8 cellular contexts compared by ENCODE assay signal in the genomic region with DNA sequence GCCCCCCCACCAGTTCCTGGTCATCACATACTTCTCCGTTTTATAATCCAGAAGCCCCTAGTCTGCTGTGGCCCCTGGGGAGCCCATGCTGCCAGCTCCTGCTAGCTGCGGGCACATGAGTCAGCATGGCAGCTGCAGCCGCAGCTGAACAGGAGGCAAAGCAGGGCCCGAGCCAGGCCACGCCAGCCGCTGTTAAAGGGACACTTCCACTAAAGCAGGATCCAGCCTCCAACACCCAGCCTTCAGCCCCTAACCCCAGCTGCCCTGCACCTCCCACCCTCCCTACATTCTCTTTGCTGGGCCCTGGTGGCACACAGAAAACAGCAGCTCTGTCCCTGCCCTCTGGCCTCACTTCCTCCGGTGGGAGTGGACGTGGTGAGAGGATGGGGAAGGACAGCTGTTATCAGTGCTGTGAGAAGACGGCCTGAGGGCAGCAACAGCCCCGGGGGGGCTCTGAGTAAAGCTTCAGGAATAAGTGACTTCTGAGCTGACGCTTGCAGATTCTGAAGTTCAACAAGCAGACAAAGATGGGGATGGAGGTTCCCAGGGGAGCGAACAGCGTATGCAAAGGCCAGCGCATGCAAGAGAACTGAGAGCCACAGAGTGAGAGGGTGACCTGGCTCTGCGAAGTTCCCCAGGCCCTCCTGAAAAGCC. TPM values are rescaled to one million over a fixed set of nuclear protein-coding genes. Genes with fewer than 3 reads are reported as not detected.
DNase-seq lines count a peak whose midpoint lies in the region; FAIRE-seq and TF ChIP-seq lines count a peak whose summit lies in the region.

No MANE protein-coding gene starts in this region.

- peak overlapping the region; percentile 100 for H3K4me2 ChIP-seq in trophoblast cell (ENCODE audit: low read length)

- no peaks in the 10 kb centered on the region for H3K36me3 ChIP-seq in trophoblast cell (ENCODE audit: control insufficient read depth in 1 of 2, insufficient read depth in 2 of 2, low read length in 2 of 2)

- no peak overlapping the region for H3K14ac ChIP-seq in trophoblast cell (ENCODE audit: low read length)

- H2AFZ ChIP-seq in trophoblast cell (ENCODE audit: insufficient read depth, low read length, poor library complexity): no peak overlapping the region

- FAIRE-seq in D721Med (lab: Jason Lieb, UNC): no peak

- no CpG with 5 or more reads among the region's 15 CpGs for WGBS in trophoblast cell (ENCODE audit: extremely low coverage, insufficient coverage, insufficient read length)

- no peaks in the 10 kb centered on the region for H3K9me3 ChIP-seq in trophoblast cell (ENCODE audit: insufficient read depth, low read depth, low read length)

- no peak overlapping the region for H2BK5ac ChIP-seq in trophoblast cell (ENCODE audit: low read depth, low read length, poor library complexity)

- no peaks in the 10 kb centered on the region for H3K27me3 ChIP-seq in trophoblast cell (ENCODE audit: insufficient read depth, low read length)

- H4K91ac ChIP-seq in trophoblast cell (ENCODE audit: low read depth, low read length): no peak overlapping the region

- no peak overlapping the region for H3K4ac ChIP-seq in trophoblast cell (ENCODE audit: low read depth, low read length)

- no peak overlapping the region for H3K18ac ChIP-seq in trophoblast cell (ENCODE audit: low read length)

- H3K79me2 ChIP-seq in trophoblast cell (ENCODE audit: control insufficient read depth, insufficient read depth, low read length, poor library complexity): no peaks in the 10 kb centered on the region

- H3K4me1 ChIP-seq in trophoblast cell (ENCODE audit: control insufficient read depth in 1 of 2, insufficient read depth in 2 of 2, low read length in 2 of 2): peaks cover 6 to 9% of the 10 kb centered on the region in 2 experiments

- no peak overlapping the region for H3K9ac ChIP-seq in trophoblast cell (ENCODE audit: low read length)

- H3K4me3 ChIP-seq in AG10803 (ENCODE audit: low read length) (peak overlapping the region; percentile 53), HFF-Myc (replicated peaks; ENCODE audit: low read depth, low read length) (peak overlapping the region; percentile 42), fibroblast of villous mesenchyme (ENCODE audit: low read depth, low read length) (peak overlapping the region; percentile 38), trophoblast cell (ENCODE audit: low read depth, low read length) (peak overlapping the region; percentile 27)

- no peak overlapping the region for H2BK120ac ChIP-seq in trophoblast cell (ENCODE audit: insufficient read depth, low read length, poor library complexity)

- no peak overlapping the region for H2BK12ac ChIP-seq in trophoblast cell (ENCODE audit: low read length)

- H3K23ac ChIP-seq in trophoblast cell (ENCODE audit: low read length): no peak overlapping the region

- peak; percentile 66 for DNase-seq in AG10803 (ENCODE audit: low read depth)
- no peak for DNase-seq in HFF-Myc (ENCODE audit: extremely low read depth, low read depth)
- peak; percentile 44 for DNase-seq in UCSD-AML1 (lab: John Stamatoyannopoulos, UW; ENCODE audit: unreplicated experiment)
- peak; percentile 64 for DNase-seq in fibroblast of villous mesenchyme (ENCODE audit: low read depth)
- DNase-seq in trophoblast cell: peak; percentile 96 to 98
- no peak for DNase-seq in KG1 (lab: John Stamatoyannopoulos, UW)
- no peak for DNase-seq in DMS114 treated with DMSO at 0.1 percent for 48 hours (lab: John Stamatoyannopoulos, UW; ENCODE audit: unreplicated experiment)
- no peak for DNase-seq in D721Med (ENCODE audit: insufficient read length, low spot score)

- no peak overlapping the region for H3K27ac ChIP-seq in trophoblast cell (ENCODE audit: low read depth, low read length)

- no peak overlapping the region for H4K12ac ChIP-seq in trophoblast cell (ENCODE audit: low read depth, low read length)

- TF ChIP-seq CTCF in AG10803 (conservative IDR thresholded peaks at IDR 0.05; ENCODE audit: low read length) (no peak), HFF-Myc (IDR thresholded peaks at IDR 0.05; ENCODE audit: low read depth, low read length, missing control alignments) (no peak), fibroblast of villous mesenchyme (IDR thresholded peaks at IDR 0.05; ENCODE audit: insufficient read depth, low read depth, low read length) (no peak), D721Med (IDR thresholded peaks at IDR 0.05; ENCODE audit: insufficient read depth, missing control alignments) (no peak)

- H2AK5ac ChIP-seq in trophoblast cell (ENCODE audit: low read length): no peak overlapping the region

- H4K8ac ChIP-seq in trophoblast cell (ENCODE audit: low read depth, low read length): no peak overlapping the region

- no peaks in the 10 kb centered on the region for H3K79me1 ChIP-seq in trophoblast cell (ENCODE audit: low read length)

RNA-seq across cellular contexts. Expression of gene LRRC74B, which starts 0.7 kb away (rescaled TPM):
- total RNA-seq in fibroblast of villous mesenchyme: not detected in 2 replicates
- 0.01 TPM in 1 of 2 replicates, not detected in the other for polyA plus RNA-seq in trophoblast cell (2013)

RNA-seq across cellular contexts. Expression of gene SLC7A4, which starts 12.7 kb away (rescaled TPM):
- total RNA-seq in fibroblast of villous mesenchyme: 0.32 and 2.2 TPM in 2 replicates
- polyA plus RNA-seq in trophoblast cell (2013): 9.1 and 11.2 TPM in 2 replicates

RNA-seq across cellular contexts. Expression of gene P2RX6, which starts 30.1 kb away (rescaled TPM):
- 1.3 and 3.5 TPM in 2 replicates for total RNA-seq in fibroblast of villous mesenchyme
- polyA plus RNA-seq in trophoblast cell (2013): 0.05 and 0.07 TPM in 2 replicates

RNA-seq across cellular contexts. Expression of gene THAP7, which starts 43.1 kb away (rescaled TPM):
- 21.6 and 22.9 TPM in 2 replicates for total RNA-seq in fibroblast of villous mesenchyme
- 16.1 and 17.0 TPM in 2 replicates for polyA plus RNA-seq in trophoblast cell (2013)

Comparison
In these comparisons a context has a peak if more than half of its experiments do, and no peak if none do; other contexts are left out.
1. DNase-seq: peak in AG10803 (single experiment), UCSD-AML1 (single experiment), fibroblast of villous mesenchyme (single experiment) and trophoblast cell (2 of 2); none in HFF-Myc (single experiment), KG1 (single experiment), DMS114 treated with DMSO at 0.1 percent for 48 hours (single experiment) and D721Med (single experiment).
2. Peak in every context shown above with its lines, with median percentiles within 50 percentile points of each other: H3K4me3 ChIP-seq.